In genomic region chr7:158829021-158829341, GRCh38 we compare ENCODE assay signal across 8 cellular contexts. TPM values are rescaled to one million over a fixed set of nuclear protein-coding genes. Genes with fewer than 3 reads are reported as not detected.
A peak's percentile ranks its signal among the peaks of the same experiment; 100 is the strongest.
DNase-seq lines count a peak whose midpoint lies in the region; ATAC-seq and TF ChIP-seq lines count a peak whose summit lies in the region.

No MANE protein-coding gene starts in this region.

- H3K4me1 Mint-ChIP-seq in T-cell = peaks cover 32 to 52% (median 43%) of the 10 kb centered on the region in 3 donors
- peaks cover 36% of the 10 kb centered on the region for H3K4me1 Mint-ChIP-seq in chondrocyte (ENCODE audit: low read depth)

- ATAC-seq in GM21619 (IDR thresholded peaks at IDR 0.05; ENCODE audit: unreplicated experiment) = peak; percentile 47
- peak; percentile 56 to 70 (median 68) for ATAC-seq in T-cell (replicated peaks in 1 of 4)
- ATAC-seq in left colon = peak; percentile 48

- DNase-seq in NCI-H2029 (lab: John Stamatoyannopoulos, UW) = peak; percentile 65
- DNase-seq in NCI-H2029 treated with DMSO at 0.1 percent for 48 hours (lab: John Stamatoyannopoulos, UW) = no peak
- peak; percentile 49 for DNase-seq in HuH-7 (ENCODE audit: low spot score)
- DNase-seq in T-cell = peak in 28 of 34 experiments; percentile 55 to 82 (median 69)
- no peak for DNase-seq in chondrocyte (ENCODE audit: low spot score)
- peak in 1 of 2 donors; percentile 68 for DNase-seq in left colon
- DNase-seq in stimulated activated CD4-positive, alpha-beta T cell treated with anti-CD3 and anti-CD28 coated beads, Interleukin-1b, Interleukin-23, amount 100 ng/mL, for 48 hours = peak; percentile 77

- H3K27ac Mint-ChIP-seq in T-cell (peak overlapping the region; percentile 67 to 94), chondrocyte (ENCODE audit: unreplicated experiment) (peak overlapping the region; percentile 96)

- no peak for TF ChIP-seq CTCF in chondrocyte (IDR thresholded peaks at IDR 0.05)

- H3K9me3 Mint-ChIP-seq in T-cell (no peaks in the 10 kb centered on the region), chondrocyte (ENCODE audit: low read depth) (no peaks in the 10 kb centered on the region)

- H3K27me3 Mint-ChIP-seq in T-cell = no peaks in the 10 kb centered on the region
- H3K27me3 Mint-ChIP-seq in chondrocyte (ENCODE audit: low read depth) = no peaks in the 10 kb centered on the region

- peak overlapping the region; percentile 97 to 99 (median 98) for H3K4me3 Mint-ChIP-seq in T-cell
- peak overlapping the region; percentile 87 for H3K4me3 Mint-ChIP-seq in chondrocyte (ENCODE audit: unreplicated experiment)

- POLR2A ChIA-PET in T-cell (lab: Charles Lee) = interaction anchor here (0.5 to 3.0 kb wide), 8 partner anchors 10 to 124 kb away, joined by 4 to 13 read pairs (median 5); partner anchors contain the start of gene NCAPG2 (in 1 of the 2)

- CTCF ChIA-PET in T-cell (lab: Charles Lee) = interaction anchor here (0.5 to 1.6 kb wide), 2 partner anchors 18 to 35 kb away, joined by 3 read pairs; no protein-coding TSS in a partner anchor

- H3K36me3 Mint-ChIP-seq in T-cell (peaks cover 6% of the 10 kb centered on the region), chondrocyte (ENCODE audit: low read depth) (peaks cover 3% of the 10 kb centered on the region)

- intact Hi-C loops in left colon (cut with DNase I, micrococcal nuclease) = no loop called here

RNA-seq across cellular contexts. Expression of gene ESYT2, which starts 0.3 kb away (rescaled TPM):
- total RNA-seq in T-cell (100 to 1,000 TPM in 4 of 5 donors, 10 to 100 TPM in 1; 99.0 to 122 (median 116) TPM), chondrocyte (87.4 to 108 TPM (median 104 TPM) in 3 replicates), left colon (10 to 100 TPM; 68.8 to 86.0 TPM)

RNA-seq across cellular contexts. Expression of gene DYNC2I1, which starts 27.4 kb away (rescaled TPM):
- total RNA-seq in T-cell = 10 to 100 TPM; 12.7 to 20.6 (median 15.1) TPM
- total RNA-seq in chondrocyte = 17.6 to 25.4 TPM (median 18.9 TPM) in 3 replicates
- 10 to 100 TPM; 20.6 to 22.2 TPM for total RNA-seq in left colon

Comparison
In these comparisons a context has a peak if more than half of its experiments do, and no peak if none do; other contexts are left out.
1. DNase-seq: peak in NCI-H2029 (single experiment), HuH-7 (single experiment), T-cell (28 of 34) and stimulated activated CD4-positive, alpha-beta T cell treated with anti-CD3 and anti-CD28 coated beads, Interleukin-1b, Interleukin-23, amount 100 ng/mL, for 48 hours (single experiment); none in NCI-H2029 treated with DMSO at 0.1 percent for 48 hours (single experiment) and chondrocyte (single experiment).
2. Peak in every context shown above with its lines, with median percentiles within 50 percentile points of each other: ATAC-seq.